Comparison of ENCODE assay signal across 29 cellular contexts in genomic region chr10:4426866-4427265, GRCh38.
"Had no signal": no experiment of that assay in that cellular context is flagged by ENCODE, and none has a peak within 500 bp of the region (broad histone marks: within the 10 kb centered on the region; RNA-seq: fewer than 3 reads in every experiment).

No MANE protein-coding gene starts in this region.

- H3K36me3 ChIP-seq: MG63, SJCRH30, WERI-Rb-1 had no signal

- FAIRE-seq: astrocyte had no signal

- H3K27ac ChIP-seq: body of pancreas, SJCRH30, SK-N-MC, WERI-Rb-1 had no signal

- H3K9me3 ChIP-seq: body of pancreas, MG63, SJCRH30 had no signal

- DNase-seq: activated CD4-positive, alpha-beta memory T cell treated with anti-CD3 and anti-CD28 coated beads, Interleukin-2, amount 10 ng/mL, durations not matched to agents 7 days and 5 days; activated CD4-positive, alpha-beta T cell treated with anti-CD3 and anti-CD28 coated beads for 1 hour; activated CD4-positive, alpha-beta T cell treated with anti-CD3 and anti-CD28 coated beads for 48 hours; activated CD4-positive, CD25-positive, alpha-beta regulatory T cell; activated CD8-positive, alpha-beta memory T cell treated with anti-CD3 and anti-CD28 coated beads for 24 hours; activated CD8-positive, alpha-beta memory T cell treated with anti-CD3 and anti-CD28 coated beads, Interleukin-2, amount 10 ng/mL, durations not matched to agents 7 days and 5 days; activated CD8-positive, alpha-beta memory T cell treated with anti-CD3 and anti-CD28 coated beads, Interleukin-2, amount 50 U/mL, for 48 hours; activated effector memory CD4-positive, alpha-beta T cell treated with Interleukin-2 at 50 U/mL for 16 hours; activated naive CD4-positive, alpha-beta T cell treated with anti-CD3 and anti-CD28 coated beads, Interleukin-2, amount 50 U/mL, for 16 hours; activated naive CD8-positive, alpha-beta T cell treated with anti-CD3 and anti-CD28 coated beads for 36 hours; activated T-cell treated with anti-CD3 and anti-CD28 coated beads, Interleukin-2, amount 50 U/mL, for 48 hours; body of pancreas; central memory CD4-positive, alpha-beta T cell; Karpas-422; MG63; NCI-H1048; NCI-H1105 treated with DMSO at 0.1 percent for 48 hours; NCI-H1436; NCI-H1694; NCI-H1930; NCI-H2081 treated with DMSO at 0.1 percent for 48 hours; NCI-H226; NCI-H524 treated with DMSO at 0.1 percent for 48 hours; SHP77; SJCRH30; T1000; WERI-Rb-1 had no signal

- H3K27me3 ChIP-seq: body of pancreas, MG63, SJCRH30 had no signal

- H3K4me1 ChIP-seq: body of pancreas had no signal

- H3K4me3 ChIP-seq: body of pancreas, MG63, SJCRH30, SK-N-MC had no signal
